In the genomic region with DNA sequence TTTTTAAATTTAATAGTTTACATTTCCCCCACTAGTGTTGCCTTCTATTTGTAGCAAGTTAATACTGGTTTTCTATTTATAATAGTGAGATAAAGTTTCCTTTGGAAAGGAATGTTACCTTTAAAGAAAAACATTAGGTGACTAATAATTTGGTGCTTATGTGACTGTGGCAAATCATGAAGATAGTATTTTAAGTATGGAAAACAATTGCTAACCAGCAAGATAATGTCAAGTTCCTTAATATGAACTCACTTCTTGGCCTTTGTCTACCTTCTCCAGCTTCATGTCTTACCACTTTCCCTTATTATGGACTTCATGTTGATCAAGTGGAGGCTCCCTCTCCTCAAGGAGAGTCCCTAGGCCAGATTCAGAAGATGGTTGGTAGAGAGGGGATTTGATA, we compare ENCODE assay signal across 21 cellular contexts.
"Had no signal": no experiment of that assay in that cellular context is flagged by ENCODE, and none has a peak within 500 bp of the region (broad histone marks: within the 10 kb centered on the region; RNA-seq: fewer than 3 reads in every experiment).

No MANE protein-coding gene starts in this region.

- ATAC-seq: activated naive CD4-positive, alpha-beta T cell treated with anti-CD3 and anti-CD28 coated beads, Interleukin-2, amount 50 U/mL, for 72 hours; activated naive CD8-positive, alpha-beta T cell treated with anti-CD3 and anti-CD28 coated beads, Interleukin-2, amount 50 U/mL, for 24 hours; activated T-cell treated with anti-CD3 and anti-CD28 coated beads, Interleukin-2, amount 50 U/mL, for 4 hours; PC-3 had no signal

- DNase-seq: activated CD4-positive, alpha-beta memory T cell treated with anti-CD3 and anti-CD28 coated beads for 36 hours; activated CD4-positive, alpha-beta T cell treated with anti-CD3 and anti-CD28 coated beads, Interleukin-2, amount 10 ng/mL, durations not matched to agents 7 days and 5 days; activated CD4-positive, CD25-positive, alpha-beta regulatory T cell; activated CD8-positive, alpha-beta memory T cell treated with anti-CD3 and anti-CD28 coated beads for 24 hours; activated effector memory CD4-positive, alpha-beta T cell treated with anti-CD3 and anti-CD28 coated beads, Interleukin-2, amount 50 U/mL, for 16 hours; activated naive CD4-positive, alpha-beta T cell treated with Interleukin-2 at 50 U/mL for 16 hours; activated naive CD8-positive, alpha-beta T cell treated with anti-CD3 and anti-CD28 coated beads, Interleukin-2, amount 50 U/mL, for 24 hours; activated T-cell treated with anti-CD3 and anti-CD28 coated beads, Interleukin-2, amount 50 U/mL, for 4 hours; amniotic stem cell; central memory CD4-positive, alpha-beta T cell; NCI-H1048; NCI-H146; NCI-H187 treated with DMSO at 0.1 percent for 48 hours; NCI-H2081 treated with DMSO at 0.1 percent for 48 hours; NCI-H446; NCI-H524; PC-3; SHP77; T-helper 1 cell had no signal

- H3K27ac ChIP-seq: VCaP had no signal
